Comparison of ENCODE assay signal across 24 cellular contexts in genomic region chr16:71409038-71409775, GRCh38. TPM values are rescaled to one million over a fixed set of nuclear protein-coding genes. Genes with fewer than 3 reads are reported as not detected.
DNase-seq lines count a peak whose midpoint lies in the region; ATAC-seq and TF ChIP-seq lines count a peak whose summit lies in the region.
"Had no signal": no experiment of that assay in that cellular context is flagged by ENCODE, and none has a peak within 500 bp of the region (broad histone marks: within the 10 kb centered on the region; RNA-seq: fewer than 3 reads in every experiment).

No MANE protein-coding gene starts in this region.

- CTCF ChIA-PET in activated CD8-positive, alpha-beta memory T cell treated with anti-CD3 and anti-CD28 coated beads, Interleukin-2, amount 10 ng/mL, durations not matched to agents 7 days and 5 days (lab: Charles Lee): no interaction called here

- no peak for TF ChIP-seq CTCF in right atrium auricular region (IDR thresholded peaks at IDR 0.05)
- TF ChIP-seq CTCF in fibroblast of the aortic adventitia (IDR thresholded peaks at IDR 0.05; ENCODE audit: insufficient read depth, low read length): no peak
- TF ChIP-seq CTCF in testis (IDR thresholded peaks at IDR 0.05): no peak

- H3K27ac ChIP-seq in right atrium auricular region (no peak overlapping the region), testis (no peak overlapping the region)
- H3K27ac ChIP-seq: C4-2B had no signal

- H3K36me3 ChIP-seq in right atrium auricular region (no peaks in the 10 kb centered on the region), testis (ENCODE audit: low read depth, missing control alignments) (no peaks in the 10 kb centered on the region)

- H3K4me1 ChIP-seq in right atrium auricular region (no peaks in the 10 kb centered on the region), testis (peaks cover 5% of the 10 kb centered on the region)

- no peaks in the 10 kb centered on the region for H3K9me3 Mint-ChIP-seq in activated CD8-positive, alpha-beta memory T cell treated with anti-CD3 and anti-CD28 coated beads, Interleukin-2, amount 10 ng/mL, durations not matched to agents 7 days and 5 days (ENCODE audit: low read depth)
- H3K9me3 Mint-ChIP-seq: CD8-positive, alpha-beta memory T cell had no signal

- H3K27me3 ChIP-seq in right atrium auricular region (no peaks in the 10 kb centered on the region), testis (no peaks in the 10 kb centered on the region)

- no peak overlapping the region for H3K4me3 ChIP-seq in right atrium auricular region
- no peak overlapping the region for H3K4me3 ChIP-seq in fibroblast of the aortic adventitia (ENCODE audit: low read depth, low read length)
- no peak overlapping the region for H3K4me3 ChIP-seq in testis

- H3K9me3 ChIP-seq in right atrium auricular region (no peaks in the 10 kb centered on the region), testis (no peaks in the 10 kb centered on the region)

- DNase-seq in left cardiac atrium (peak; percentile 80), right atrium auricular region (ENCODE audit: low spot score) (no peak), amniotic epithelial cell (ENCODE audit: low read depth) (peak; percentile 89), fibroblast of the aortic adventitia (ENCODE audit: low read depth) (peak; percentile 10), testis (peak; percentile 77), DMS153 treated with DMSO at 0.1 percent for 48 hours (lab: John Stamatoyannopoulos, UW; ENCODE audit: unreplicated experiment) (no peak)
- no peak for DNase-seq in activated CD8-positive, alpha-beta memory T cell treated with anti-CD3 and anti-CD28 coated beads, Interleukin-2, amount 10 ng/mL, durations not matched to agents 7 days and 5 days
- no peak for DNase-seq in activated T-cell treated with anti-CD3 and anti-CD28 coated beads, Interleukin-2, amount 50 U/mL, for 1 hour
- DNase-seq: AML-193; Calu3; CD8-positive, alpha-beta memory T cell; DMS153; GF-D8; H7; Kasumi-1; NCI-H1694; NCI-H2081 treated with DMSO at 0.1 percent for 48 hours; NCI-H446 treated with DMSO at 0.1 percent for 48 hours; NCI-H526 treated with DMSO at 0.1 percent for 48 hours had no signal

- H3K36me3 Mint-ChIP-seq in activated CD8-positive, alpha-beta memory T cell treated with anti-CD3 and anti-CD28 coated beads, Interleukin-2, amount 10 ng/mL, durations not matched to agents 7 days and 5 days: no peaks in the 10 kb centered on the region

- peak; percentile 41 to 86 for ATAC-seq in left cardiac atrium
- ATAC-seq in activated CD8-positive, alpha-beta memory T cell treated with anti-CD3 and anti-CD28 coated beads, Interleukin-2, amount 10 ng/mL, durations not matched to agents 7 days and 5 days: no peak
- ATAC-seq: Right ventricle myocardium inferior had no signal

- peaks cover 53% of the 10 kb centered on the region for H3K27me3 Mint-ChIP-seq in activated CD8-positive, alpha-beta memory T cell treated with anti-CD3 and anti-CD28 coated beads, Interleukin-2, amount 10 ng/mL, durations not matched to agents 7 days and 5 days

- H3K4me3 Mint-ChIP-seq in activated CD8-positive, alpha-beta memory T cell treated with anti-CD3 and anti-CD28 coated beads, Interleukin-2, amount 10 ng/mL, durations not matched to agents 7 days and 5 days: no peak overlapping the region
- H3K4me3 Mint-ChIP-seq: CD8-positive, alpha-beta memory T cell had no signal

- peaks cover 26% of the 10 kb centered on the region for H3K4me1 Mint-ChIP-seq in activated CD8-positive, alpha-beta memory T cell treated with anti-CD3 and anti-CD28 coated beads, Interleukin-2, amount 10 ng/mL, durations not matched to agents 7 days and 5 days

- TF ChIP-seq POLR2A in testis (IDR thresholded peaks at IDR 0.05): no peak

- WGBS in testis, 2 donors: 38 to 42% methylated on average over 16 of the region's 16 CpGs

- intact Hi-C loops in left cardiac atrium (cut with DNase I): no loop called here
- intact Hi-C loops in testis (cut with DNase I; ENCODE audit: low total_unique reads): no loop called here

- no peak overlapping the region for H3K27ac Mint-ChIP-seq in activated CD8-positive, alpha-beta memory T cell treated with anti-CD3 and anti-CD28 coated beads, Interleukin-2, amount 10 ng/mL, durations not matched to agents 7 days and 5 days
- H3K27ac Mint-ChIP-seq: CD8-positive, alpha-beta memory T cell had no signal

RNA-seq across cellular contexts. Expression of gene TLE7, which starts 32.6 kb away (rescaled TPM):
- total RNA-seq in left cardiac atrium (not detected), right atrium auricular region (not detected), fibroblast of the aortic adventitia (ENCODE audit: low replicate concordance) (not detected in 2 replicates), testis (1 to 10 TPM; 2.4 to 3.0 TPM)
- 1.7 TPM for polyA plus RNA-seq in testis (ENCODE audit: insufficient read depth, low read depth, low replicate concordance)
- not detected for total RNA-seq in activated CD8-positive, alpha-beta memory T cell treated with anti-CD3 and anti-CD28 coated beads, Interleukin-2, amount 10 ng/mL, durations not matched to agents 7 days and 5 days
- total RNA-seq: A172; Calu3; CD8-positive, alpha-beta memory T cell; H7; MCF 10A; Right ventricle myocardium inferior had no signal
- polyA plus RNA-seq: AG04450; CD8-positive, alpha-beta memory T cell had no signal

RNA-seq across cellular contexts. Expression of gene CALB2, which starts 50.7 kb away (rescaled TPM):
- total RNA-seq in left cardiac atrium (10 to 100 TPM; 25.9 to 30.8 TPM), right atrium auricular region (10 to 100 TPM; 17.7 to 39.1 TPM), fibroblast of the aortic adventitia (ENCODE audit: low replicate concordance) (0.36 TPM in 1 of 2 replicates, not detected in the other), testis (1 to 10 TPM; 3.6 to 5.1 TPM)
- polyA plus RNA-seq in testis (ENCODE audit: insufficient read depth, low read depth, low replicate concordance): 53.2 TPM
- not detected for total RNA-seq in activated CD8-positive, alpha-beta memory T cell treated with anti-CD3 and anti-CD28 coated beads, Interleukin-2, amount 10 ng/mL, durations not matched to agents 7 days and 5 days
- total RNA-seq: CD8-positive, alpha-beta memory T cell had no signal
- polyA plus RNA-seq: CD8-positive, alpha-beta memory T cell had no signal

RNA-seq across cellular contexts. Expression of gene ZNF23, which starts 52.8 kb away (rescaled TPM):
- total RNA-seq in left cardiac atrium (1 to 10 TPM; 5.8 to 6.5 TPM), right atrium auricular region (1 to 10 TPM; 2.8 to 4.8 TPM), fibroblast of the aortic adventitia (ENCODE audit: low replicate concordance) (8.9 and 11.1 TPM in 2 replicates), testis (10 to 100 TPM; 14.5 to 16.3 TPM)
- polyA plus RNA-seq in testis (ENCODE audit: insufficient read depth, low read depth, low replicate concordance): 10.9 TPM
- total RNA-seq in activated CD8-positive, alpha-beta memory T cell treated with anti-CD3 and anti-CD28 coated beads, Interleukin-2, amount 10 ng/mL, durations not matched to agents 7 days and 5 days: 1 to 10 TPM; 7.1 to 7.6 TPM

Comparison
In these comparisons a context has a peak if more than half of its experiments do, and no peak if none do; other contexts are left out.
1. DNase-seq: peak in left cardiac atrium (single experiment), amniotic epithelial cell (single experiment), fibroblast of the aortic adventitia (single experiment) and testis (single experiment); none in right atrium auricular region (single experiment), activated CD8-positive, alpha-beta memory T cell treated with anti-CD3 and anti-CD28 coated beads, Interleukin-2, amount 10 ng/mL, durations not matched to agents 7 days and 5 days (single experiment), activated T-cell treated with anti-CD3 and anti-CD28 coated beads, Interleukin-2, amount 50 U/mL, for 1 hour (single experiment) and DMS153 treated with DMSO at 0.1 percent for 48 hours (single experiment).